In genomic region chr20:38024496-38024895, GRCh38 we compare ENCODE assay signal across 1 cellular context.
TF ChIP-seq lines count a peak whose summit lies in the region.

No MANE protein-coding gene starts in this region.

TF ChIP-seq in endothelial cell of umbilical vein, 7 proteins besides CTCF, POLR2A, EP300 and RAD21 (continued from another document):
- TF ChIP-seq EZH2 (IDR thresholded peaks at IDR 0.05; ENCODE audit: borderline replicate concordance, low read depth, low read length, severe bottlenecking) (no peak), FOS (IDR thresholded peaks at IDR 0.05; ENCODE audit: borderline replicate concordance, insufficient read depth, low read length) (no peak), MYC (IDR thresholded peaks at IDR 0.05; ENCODE audit: low read depth, low read length) (no peak), GATA2 (IDR thresholded peaks at IDR 0.05; ENCODE audit: insufficient read depth, insufficient read length, low read depth, low read length) (no peak), POLR2AphosphoS5 (IDR thresholded peaks at IDR 0.05; ENCODE audit: insufficient read depth, low read depth, low read length) (no peak), JUN (IDR thresholded peaks at IDR 0.05; ENCODE audit: borderline replicate concordance, insufficient read depth, insufficient read length, low read depth) (no peak)
